1 cellular context compared by ENCODE assay signal in the genomic region with DNA sequence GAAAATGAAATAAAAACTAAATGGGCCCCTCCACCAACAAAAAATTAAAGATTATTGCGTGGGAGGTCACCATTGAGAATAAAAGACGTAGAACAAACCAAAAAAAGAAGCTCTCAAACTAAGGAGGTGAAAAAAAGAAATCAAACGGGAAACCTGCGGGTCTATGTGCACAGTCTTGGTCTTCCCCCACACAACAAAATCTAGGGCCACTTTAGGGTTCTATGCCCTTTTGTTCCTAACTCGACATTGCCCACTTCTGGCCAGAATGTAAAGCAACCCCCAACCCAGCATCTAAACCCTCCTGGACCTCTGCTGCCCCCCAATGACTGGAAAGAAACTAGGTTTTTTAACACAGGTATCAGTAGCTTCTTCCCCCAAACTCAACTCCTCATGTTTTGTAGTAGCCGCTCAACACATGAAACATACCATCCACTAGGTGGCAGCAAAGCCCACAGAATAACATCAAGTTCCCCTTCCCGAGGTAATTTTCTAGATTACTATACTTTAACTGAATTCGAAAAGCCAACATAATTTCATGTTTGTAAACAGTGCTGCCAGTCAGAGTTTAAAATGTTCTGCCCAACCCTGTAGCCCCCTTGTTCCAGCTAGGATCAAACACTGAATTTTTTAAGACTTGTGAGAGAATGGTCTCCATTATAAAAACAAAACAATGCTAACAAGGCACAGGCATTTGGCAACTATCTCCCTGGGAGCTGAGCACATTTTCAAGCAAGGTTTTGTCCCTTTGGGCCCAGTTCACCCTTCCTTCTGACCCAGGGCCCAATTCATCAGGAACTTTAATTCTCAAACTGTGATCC.
A peak's percentile ranks its signal among the peaks of the same experiment; 100 is the strongest.
TF ChIP-seq lines count a peak whose summit lies in the region.

No MANE protein-coding gene starts in this region.

TF ChIP-seq in HepG2, 621 proteins besides CTCF, POLR2A, EP300 and RAD21 (continued from another document):
- TF ChIP-seq, protein P1, sequence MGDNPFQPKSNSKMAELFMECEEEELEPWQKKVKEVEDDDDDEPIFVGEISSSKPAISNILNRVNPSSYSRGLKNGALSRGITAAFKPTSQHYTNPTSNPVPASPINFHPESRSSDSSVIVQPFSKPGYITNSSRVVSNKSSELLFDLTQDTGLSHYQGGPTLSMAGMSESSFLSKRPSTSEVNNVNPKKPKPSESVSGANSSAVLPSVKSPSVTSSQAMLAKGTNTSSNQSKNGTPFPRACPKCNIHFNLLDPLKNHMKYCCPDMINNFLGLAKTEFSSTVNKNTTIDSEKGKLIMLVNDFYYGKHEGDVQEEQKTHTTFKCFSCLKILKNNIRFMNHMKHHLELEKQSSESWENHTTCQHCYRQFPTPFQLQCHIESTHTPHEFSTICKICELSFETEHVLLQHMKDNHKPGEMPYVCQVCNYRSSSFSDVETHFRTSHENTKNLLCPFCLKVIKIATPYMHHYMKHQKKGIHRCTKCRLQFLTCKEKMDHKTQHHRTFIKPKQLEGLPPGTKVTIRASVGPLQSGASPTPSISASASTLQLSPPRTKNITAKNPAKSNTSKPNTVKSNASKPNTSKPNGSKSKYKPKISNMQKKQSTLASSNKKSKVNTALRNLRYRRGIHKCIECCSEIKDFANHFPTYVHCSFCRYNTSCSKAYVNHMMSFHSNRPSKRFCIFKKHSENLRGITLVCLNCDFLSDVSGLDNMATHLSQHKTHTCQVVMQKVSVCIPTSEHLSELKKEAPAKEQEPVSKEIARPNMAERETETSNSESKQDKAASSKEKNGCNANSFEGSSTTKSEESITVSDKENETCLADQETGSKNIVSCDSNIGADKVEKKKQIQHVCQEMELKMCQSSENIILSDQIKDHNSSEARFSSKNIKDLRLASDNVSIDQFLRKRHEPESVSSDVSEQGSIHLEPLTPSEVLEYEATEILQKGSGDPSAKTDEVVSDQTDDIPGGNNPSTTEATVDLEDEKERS (CRISPR knock-in tag; IDR thresholded peaks at IDR 0.05): peak; percentile 19; the same call in 1 of the 2 replicates
- TF ChIP-seq IKZF1 (IDR thresholded peaks at IDR 0.05) (no peak), HMG20B (CRISPR knock-in tag; conservative IDR thresholded peaks at IDR 0.05) (0 out of 2 replicates have a peak, but pooled peaks have one; percentile 11), HNRNPK (IDR thresholded peaks at IDR 0.05; ENCODE audit: low read depth, low read length, poor library complexity, severe bottlenecking) (peak; percentile 15), ZNF652 (CRISPR knock-in tag; IDR thresholded peaks at IDR 0.05; ENCODE audit: borderline replicate concordance, low read depth) (peak; percentile 28; the same call in 1 of the 2 replicates), PHF21A (CRISPR knock-in tag; IDR thresholded peaks at IDR 0.05) (no peak; the same call in 1 of the 2 replicates), PPARG (CRISPR knock-in tag; conservative IDR thresholded peaks at IDR 0.05) (peak; percentile 46; the same call in 1 of the 2 replicates), NFE2L1 (CRISPR knock-in tag; IDR thresholded peaks at IDR 0.05; ENCODE audit: borderline replicate concordance) (no peak), LCORL (IDR thresholded peaks at IDR 0.05) (peak; percentile 76), LCORL (CRISPR knock-in tag; IDR thresholded peaks at IDR 0.05) (no peak), ZNF501 (CRISPR knock-in tag; IDR thresholded peaks at IDR 0.05) (peak; percentile 84), ELF4 (CRISPR knock-in tag; IDR thresholded peaks at IDR 0.05; ENCODE audit: borderline replicate concordance) (0 out of 2 replicates have a peak, but pooled peaks have one; percentile 58), TP53 (CRISPR knock-in tag; conservative IDR thresholded peaks at IDR 0.05) (no peak; the same call in 1 of the 2 replicates), MED1 (CRISPR knock-in tag; IDR thresholded peaks at IDR 0.05) (0 out of 2 replicates have a peak, but pooled peaks have one; percentile 22), POLR2G (IDR thresholded peaks at IDR 0.05; ENCODE audit: low read depth, low read length) (0 out of 2 replicates have a peak, but pooled peaks have one; percentile 25), TBX2 (CRISPR knock-in tag; IDR thresholded peaks at IDR 0.05; ENCODE audit: borderline replicate concordance) (peak; percentile 34; the same call in 1 of the 2 replicates), YEATS4 (CRISPR knock-in tag; IDR thresholded peaks at IDR 0.05; ENCODE audit: borderline replicate concordance) (peak; percentile 52; the same call in 1 of the 2 replicates), SATB2 (CRISPR knock-in tag; IDR thresholded peaks at IDR 0.05) (no peak), KAT8 (CRISPR knock-in tag; IDR thresholded peaks at IDR 0.05) (peak; percentile 55; the same call in 1 of the 2 replicates), ZNF7 (CRISPR knock-in tag; IDR thresholded peaks at IDR 0.05) (no peak), ARNTL (CRISPR knock-in tag; IDR thresholded peaks at IDR 0.05) (0 out of 2 replicates have a peak, but pooled peaks have one; percentile 40)
- TF ChIP-seq, protein P2, sequence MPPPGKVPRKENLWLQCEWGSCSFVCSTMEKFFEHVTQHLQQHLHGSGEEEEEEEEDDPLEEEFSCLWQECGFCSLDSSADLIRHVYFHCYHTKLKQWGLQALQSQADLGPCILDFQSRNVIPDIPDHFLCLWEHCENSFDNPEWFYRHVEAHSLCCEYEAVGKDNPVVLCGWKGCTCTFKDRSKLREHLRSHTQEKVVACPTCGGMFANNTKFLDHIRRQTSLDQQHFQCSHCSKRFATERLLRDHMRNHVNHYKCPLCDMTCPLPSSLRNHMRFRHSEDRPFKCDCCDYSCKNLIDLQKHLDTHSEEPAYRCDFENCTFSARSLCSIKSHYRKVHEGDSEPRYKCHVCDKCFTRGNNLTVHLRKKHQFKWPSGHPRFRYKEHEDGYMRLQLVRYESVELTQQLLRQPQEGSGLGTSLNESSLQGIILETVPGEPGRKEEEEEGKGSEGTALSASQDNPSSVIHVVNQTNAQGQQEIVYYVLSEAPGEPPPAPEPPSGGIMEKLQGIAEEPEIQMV (CRISPR knock-in tag; IDR thresholded peaks at IDR 0.05; ENCODE audit: low read depth): no peak
- TF ChIP-seq, protein P3, sequence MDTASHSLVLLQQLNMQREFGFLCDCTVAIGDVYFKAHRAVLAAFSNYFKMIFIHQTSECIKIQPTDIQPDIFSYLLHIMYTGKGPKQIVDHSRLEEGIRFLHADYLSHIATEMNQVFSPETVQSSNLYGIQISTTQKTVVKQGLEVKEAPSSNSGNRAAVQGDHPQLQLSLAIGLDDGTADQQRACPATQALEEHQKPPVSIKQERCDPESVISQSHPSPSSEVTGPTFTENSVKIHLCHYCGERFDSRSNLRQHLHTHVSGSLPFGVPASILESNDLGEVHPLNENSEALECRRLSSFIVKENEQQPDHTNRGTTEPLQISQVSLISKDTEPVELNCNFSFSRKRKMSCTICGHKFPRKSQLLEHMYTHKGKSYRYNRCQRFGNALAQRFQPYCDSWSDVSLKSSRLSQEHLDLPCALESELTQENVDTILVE (CRISPR knock-in tag; IDR thresholded peaks at IDR 0.05): peak; percentile 48; the same call in 1 of the 2 replicates
- TF ChIP-seq, protein P4, sequence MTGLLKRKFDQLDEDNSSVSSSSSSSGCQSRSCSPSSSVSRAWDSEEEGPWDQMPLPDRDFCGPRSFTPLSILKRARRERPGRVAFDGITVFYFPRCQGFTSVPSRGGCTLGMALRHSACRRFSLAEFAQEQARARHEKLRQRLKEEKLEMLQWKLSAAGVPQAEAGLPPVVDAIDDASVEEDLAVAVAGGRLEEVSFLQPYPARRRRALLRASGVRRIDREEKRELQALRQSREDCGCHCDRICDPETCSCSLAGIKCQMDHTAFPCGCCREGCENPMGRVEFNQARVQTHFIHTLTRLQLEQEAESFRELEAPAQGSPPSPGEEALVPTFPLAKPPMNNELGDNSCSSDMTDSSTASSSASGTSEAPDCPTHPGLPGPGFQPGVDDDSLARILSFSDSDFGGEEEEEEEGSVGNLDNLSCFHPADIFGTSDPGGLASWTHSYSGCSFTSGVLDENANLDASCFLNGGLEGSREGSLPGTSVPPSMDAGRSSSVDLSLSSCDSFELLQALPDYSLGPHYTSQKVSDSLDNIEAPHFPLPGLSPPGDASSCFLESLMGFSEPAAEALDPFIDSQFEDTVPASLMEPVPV (CRISPR knock-in tag; IDR thresholded peaks at IDR 0.05): no peak
- TF ChIP-seq, protein P5, sequence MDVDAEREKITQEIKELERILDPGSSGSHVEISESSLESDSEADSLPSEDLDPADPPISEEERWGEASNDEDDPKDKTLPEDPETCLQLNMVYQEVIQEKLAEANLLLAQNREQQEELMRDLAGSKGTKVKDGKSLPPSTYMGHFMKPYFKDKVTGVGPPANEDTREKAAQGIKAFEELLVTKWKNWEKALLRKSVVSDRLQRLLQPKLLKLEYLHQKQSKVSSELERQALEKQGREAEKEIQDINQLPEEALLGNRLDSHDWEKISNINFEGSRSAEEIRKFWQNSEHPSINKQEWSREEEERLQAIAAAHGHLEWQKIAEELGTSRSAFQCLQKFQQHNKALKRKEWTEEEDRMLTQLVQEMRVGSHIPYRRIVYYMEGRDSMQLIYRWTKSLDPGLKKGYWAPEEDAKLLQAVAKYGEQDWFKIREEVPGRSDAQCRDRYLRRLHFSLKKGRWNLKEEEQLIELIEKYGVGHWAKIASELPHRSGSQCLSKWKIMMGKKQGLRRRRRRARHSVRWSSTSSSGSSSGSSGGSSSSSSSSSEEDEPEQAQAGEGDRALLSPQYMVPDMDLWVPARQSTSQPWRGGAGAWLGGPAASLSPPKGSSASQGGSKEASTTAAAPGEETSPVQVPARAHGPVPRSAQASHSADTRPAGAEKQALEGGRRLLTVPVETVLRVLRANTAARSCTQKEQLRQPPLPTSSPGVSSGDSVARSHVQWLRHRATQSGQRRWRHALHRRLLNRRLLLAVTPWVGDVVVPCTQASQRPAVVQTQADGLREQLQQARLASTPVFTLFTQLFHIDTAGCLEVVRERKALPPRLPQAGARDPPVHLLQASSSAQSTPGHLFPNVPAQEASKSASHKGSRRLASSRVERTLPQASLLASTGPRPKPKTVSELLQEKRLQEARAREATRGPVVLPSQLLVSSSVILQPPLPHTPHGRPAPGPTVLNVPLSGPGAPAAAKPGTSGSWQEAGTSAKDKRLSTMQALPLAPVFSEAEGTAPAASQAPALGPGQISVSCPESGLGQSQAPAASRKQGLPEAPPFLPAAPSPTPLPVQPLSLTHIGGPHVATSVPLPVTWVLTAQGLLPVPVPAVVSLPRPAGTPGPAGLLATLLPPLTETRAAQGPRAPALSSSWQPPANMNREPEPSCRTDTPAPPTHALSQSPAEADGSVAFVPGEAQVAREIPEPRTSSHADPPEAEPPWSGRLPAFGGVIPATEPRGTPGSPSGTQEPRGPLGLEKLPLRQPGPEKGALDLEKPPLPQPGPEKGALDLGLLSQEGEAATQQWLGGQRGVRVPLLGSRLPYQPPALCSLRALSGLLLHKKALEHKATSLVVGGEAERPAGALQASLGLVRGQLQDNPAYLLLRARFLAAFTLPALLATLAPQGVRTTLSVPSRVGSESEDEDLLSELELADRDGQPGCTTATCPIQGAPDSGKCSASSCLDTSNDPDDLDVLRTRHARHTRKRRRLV (CRISPR knock-in tag; IDR thresholded peaks at IDR 0.05): 0 out of 2 replicates have a peak, but pooled peaks have one; percentile 24
- TF ChIP-seq, protein P6, sequence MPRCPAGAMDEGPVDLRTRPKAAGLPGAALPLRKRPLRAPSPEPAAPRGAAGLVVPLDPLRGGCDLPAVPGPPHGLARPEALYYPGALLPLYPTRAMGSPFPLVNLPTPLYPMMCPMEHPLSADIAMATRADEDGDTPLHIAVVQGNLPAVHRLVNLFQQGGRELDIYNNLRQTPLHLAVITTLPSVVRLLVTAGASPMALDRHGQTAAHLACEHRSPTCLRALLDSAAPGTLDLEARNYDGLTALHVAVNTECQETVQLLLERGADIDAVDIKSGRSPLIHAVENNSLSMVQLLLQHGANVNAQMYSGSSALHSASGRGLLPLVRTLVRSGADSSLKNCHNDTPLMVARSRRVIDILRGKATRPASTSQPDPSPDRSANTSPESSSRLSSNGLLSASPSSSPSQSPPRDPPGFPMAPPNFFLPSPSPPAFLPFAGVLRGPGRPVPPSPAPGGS (CRISPR knock-in tag; IDR thresholded peaks at IDR 0.05): no peak
- TF ChIP-seq, protein P7, sequence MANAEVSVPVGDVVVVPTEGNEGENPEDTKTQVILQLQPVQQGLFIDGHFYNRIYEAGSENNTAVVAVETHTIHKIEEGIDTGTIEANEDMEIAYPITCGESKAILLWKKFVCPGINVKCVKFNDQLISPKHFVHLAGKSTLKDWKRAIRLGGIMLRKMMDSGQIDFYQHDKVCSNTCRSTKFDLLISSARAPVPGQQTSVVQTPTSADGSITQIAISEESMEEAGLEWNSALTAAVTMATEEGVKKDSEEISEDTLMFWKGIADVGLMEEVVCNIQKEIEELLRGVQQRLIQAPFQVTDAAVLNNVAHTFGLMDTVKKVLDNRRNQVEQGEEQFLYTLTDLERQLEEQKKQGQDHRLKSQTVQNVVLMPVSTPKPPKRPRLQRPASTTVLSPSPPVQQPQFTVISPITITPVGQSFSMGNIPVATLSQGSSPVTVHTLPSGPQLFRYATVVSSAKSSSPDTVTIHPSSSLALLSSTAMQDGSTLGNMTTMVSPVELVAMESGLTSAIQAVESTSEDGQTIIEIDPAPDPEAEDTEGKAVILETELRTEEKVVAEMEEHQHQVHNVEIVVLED (CRISPR knock-in tag; IDR thresholded peaks at IDR 0.05; ENCODE audit: borderline replicate concordance): peak; percentile 24; the same call in 1 of the 2 replicates
